8 cellular contexts compared by ENCODE assay signal in genomic region chr2:68837164-68837860, GRCh38. TPM values are rescaled to one million over a fixed set of nuclear protein-coding genes. Genes with fewer than 3 reads are reported as not detected.
DNase-seq lines count a peak whose midpoint lies in the region; ATAC-seq and TF ChIP-seq lines count a peak whose summit lies in the region.

No MANE protein-coding gene starts in this region.

- no peak overlapping the region for H3K27ac Mint-ChIP-seq in WTC11

- DNase-seq in WTC11 (ENCODE audit: low spot score), result peak; percentile 84
- DNase-seq in central memory CD4-positive, alpha-beta T cell, result peak; percentile 31
- peak; percentile 71 for DNase-seq in medulla oblongata (ENCODE audit: extremely low spot score)
- peak; percentile 40 to 61 for DNase-seq in stimulated activated CD8-positive, alpha-beta memory T cell treated with anti-CD3 and anti-CD28 coated beads, Interleukin-7, amount 100 ng/mL, for 4 hours (ENCODE audit: low read depth in 2 of 2)

- peak; percentile 57 for TF ChIP-seq CTCF in C4-2B (conservative IDR thresholded peaks at IDR 0.05)
- no peak for TF ChIP-seq CTCF in WTC11 (IDR thresholded peaks at IDR 0.05)

- ATAC-seq in HG03342 (IDR thresholded peaks at IDR 0.05; ENCODE audit: unreplicated experiment) (peak; percentile 58), WTC11 (peak; percentile 94), HG03442 (IDR thresholded peaks at IDR 0.05; ENCODE audit: unreplicated experiment) (no peak), GM21528 (IDR thresholded peaks at IDR 0.05; ENCODE audit: low FRiP score, unreplicated experiment) (no peak)

- H3K27me3 Mint-ChIP-seq in WTC11 (ENCODE audit: low read depth), result no peaks in the 10 kb centered on the region

- CTCF ChIA-PET in WTC11 (lab: Charles Lee), result interaction anchor here (0.8 to 6.3 kb wide), 11 partner anchors 14 to 374 kb away, joined by 3 to 71 read pairs (median 5); partner anchors contain the start of genes APLF and FBXO48

- peaks cover 5% of the 10 kb centered on the region; the same call in 1 of the 2 replicates for H3K4me1 Mint-ChIP-seq in WTC11

- peaks cover 11% of the 10 kb centered on the region for H3K36me3 Mint-ChIP-seq in WTC11

- POLR2A ChIA-PET in WTC11 (lab: Charles Lee), result no interaction called here

- H3K4me3 Mint-ChIP-seq in WTC11, result no peak overlapping the region

- peaks cover 16% of the 10 kb centered on the region for H3K9me3 Mint-ChIP-seq in WTC11

- H3K27ac ChIP-seq in C4-2B, result no peak overlapping the region

TF ChIP-seq in WTC11, 78 proteins besides CTCF, POLR2A, EP300 and RAD21:
- TF ChIP-seq GABPB1 (CRISPR knock-in tag; IDR thresholded peaks at IDR 0.05), result no peak
- no peak for TF ChIP-seq NR3C1 (CRISPR knock-in tag; conservative IDR thresholded peaks at IDR 0.05; ENCODE audit: low read depth)
- no peak for TF ChIP-seq PREB (CRISPR knock-in tag; IDR thresholded peaks at IDR 0.05; ENCODE audit: borderline replicate concordance)
- TF ChIP-seq E2F1 (CRISPR knock-in tag; IDR thresholded peaks at IDR 0.05), result no peak
- TF ChIP-seq SOX15 (CRISPR knock-in tag; IDR thresholded peaks at IDR 0.05), result no peak
- TF ChIP-seq ZNF512 (CRISPR knock-in tag; IDR thresholded peaks at IDR 0.05; ENCODE audit: borderline replicate concordance), result no peak
- no peak for TF ChIP-seq E2F5 (CRISPR knock-in tag; IDR thresholded peaks at IDR 0.05)
- no peak for TF ChIP-seq ZNF532 (CRISPR knock-in tag; IDR thresholded peaks at IDR 0.05; ENCODE audit: borderline replicate concordance)
- TF ChIP-seq ZNF423 (CRISPR knock-in tag; IDR thresholded peaks at IDR 0.05), result no peak
- no peak for TF ChIP-seq IRF1 (CRISPR knock-in tag; IDR thresholded peaks at IDR 0.05)
- no peak for TF ChIP-seq ATF3 (CRISPR knock-in tag; conservative IDR thresholded peaks at IDR 0.05)
- TF ChIP-seq ESRRA (CRISPR knock-in tag; IDR thresholded peaks at IDR 0.05; ENCODE audit: borderline replicate concordance), result no peak
- TF ChIP-seq HMGA2 (CRISPR knock-in tag; IDR thresholded peaks at IDR 0.05), result no peak
TF ChIP-seq in WTC11: peak in this region for 0.

RNA-seq across cellular contexts. Expression of gene BMP10, which starts 33.9 kb away (rescaled TPM):
- total RNA-seq in WTC11 (2021), result not detected in 3 replicates

Comparison
In these comparisons a context has a peak if more than half of its experiments do, and no peak if none do; other contexts are left out.
1. ATAC-seq: peak in HG03342 (single experiment) and WTC11 (single experiment); none in HG03442 (single experiment) and GM21528 (single experiment).
2. DNase-seq: peak in every context shown above with its lines; median percentile 84 in WTC11; 71 in medulla oblongata; 50 in stimulated activated CD8-positive, alpha-beta memory T cell treated with anti-CD3 and anti-CD28 coated beads, Interleukin-7, amount 100 ng/mL, for 4 hours; 31 in central memory CD4-positive, alpha-beta T cell.